In the genomic region with DNA sequence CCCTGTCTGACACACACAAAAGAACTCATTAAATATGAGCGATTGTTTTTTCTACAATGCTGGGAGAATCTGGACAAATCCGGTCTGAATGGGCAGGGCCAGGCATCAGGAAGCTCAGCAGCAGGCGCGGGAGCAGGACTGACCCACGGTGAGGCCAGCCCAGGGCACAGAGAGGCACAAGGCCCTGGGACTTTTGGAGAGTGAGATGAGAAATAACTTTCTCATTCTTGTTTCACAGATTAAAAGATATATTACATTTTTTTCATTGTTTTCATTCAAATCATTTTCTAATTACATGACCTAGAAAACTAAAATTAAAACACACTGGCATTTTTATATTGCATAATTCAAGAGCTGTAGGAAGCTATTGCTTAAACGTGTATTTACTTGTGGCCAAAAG, we compare ENCODE assay signal across 1 cellular context.
TF ChIP-seq lines count a peak whose summit lies in the region.

No MANE protein-coding gene starts in this region.

TF ChIP-seq in IMR-90, 13 proteins besides CTCF, POLR2A, EP300 and RAD21:
- TF ChIP-seq MAZ (IDR thresholded peaks at IDR 0.05; ENCODE audit: borderline replicate concordance, low read depth, low read length) (no peak), SMC3 (IDR thresholded peaks at IDR 0.05; ENCODE audit: low read depth, low read length) (no peak), RFX5 (IDR thresholded peaks at IDR 0.05; ENCODE audit: low read depth, low read length) (no peak), BHLHE40 (IDR thresholded peaks at IDR 0.05; ENCODE audit: low read depth, low read length) (no peak), MXI1 (IDR thresholded peaks at IDR 0.05; ENCODE audit: borderline replicate concordance, low read depth, low read length) (no peak), NFE2L2 (IDR thresholded peaks at IDR 0.05; ENCODE audit: low read depth, low read length) (no peak), FOS (IDR thresholded peaks at IDR 0.05; ENCODE audit: low read depth, low read length) (no peak), RCOR1 (IDR thresholded peaks at IDR 0.05; ENCODE audit: insufficient replicate concordance, low read length) (no peak), CEBPB (IDR thresholded peaks at IDR 0.05; ENCODE audit: low read depth, low read length) (no peak), CHD1 (IDR thresholded peaks at IDR 0.05; ENCODE audit: low read depth, low read length) (no peak), MAFK (IDR thresholded peaks at IDR 0.05; ENCODE audit: low read depth, low read length) (no peak)
- TF ChIP-seq, protein P1, sequence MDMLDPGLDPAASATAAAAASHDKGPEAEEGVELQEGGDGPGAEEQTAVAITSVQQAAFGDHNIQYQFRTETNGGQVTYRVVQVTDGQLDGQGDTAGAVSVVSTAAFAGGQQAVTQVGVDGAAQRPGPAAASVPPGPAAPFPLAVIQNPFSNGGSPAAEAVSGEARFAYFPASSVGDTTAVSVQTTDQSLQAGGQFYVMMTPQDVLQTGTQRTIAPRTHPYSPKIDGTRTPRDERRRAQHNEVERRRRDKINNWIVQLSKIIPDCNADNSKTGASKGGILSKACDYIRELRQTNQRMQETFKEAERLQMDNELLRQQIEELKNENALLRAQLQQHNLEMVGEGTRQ (IDR thresholded peaks at IDR 0.05; ENCODE audit: low read depth, low read length) = no peak
- TF ChIP-seq, protein P2, sequence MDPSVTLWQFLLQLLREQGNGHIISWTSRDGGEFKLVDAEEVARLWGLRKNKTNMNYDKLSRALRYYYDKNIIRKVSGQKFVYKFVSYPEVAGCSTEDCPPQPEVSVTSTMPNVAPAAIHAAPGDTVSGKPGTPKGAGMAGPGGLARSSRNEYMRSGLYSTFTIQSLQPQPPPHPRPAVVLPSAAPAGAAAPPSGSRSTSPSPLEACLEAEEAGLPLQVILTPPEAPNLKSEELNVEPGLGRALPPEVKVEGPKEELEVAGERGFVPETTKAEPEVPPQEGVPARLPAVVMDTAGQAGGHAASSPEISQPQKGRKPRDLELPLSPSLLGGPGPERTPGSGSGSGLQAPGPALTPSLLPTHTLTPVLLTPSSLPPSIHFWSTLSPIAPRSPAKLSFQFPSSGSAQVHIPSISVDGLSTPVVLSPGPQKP (IDR thresholded peaks at IDR 0.05; ENCODE audit: borderline replicate concordance, low read depth, low read length) = no peak
